18 cellular contexts compared by ENCODE assay signal in the genomic region with DNA sequence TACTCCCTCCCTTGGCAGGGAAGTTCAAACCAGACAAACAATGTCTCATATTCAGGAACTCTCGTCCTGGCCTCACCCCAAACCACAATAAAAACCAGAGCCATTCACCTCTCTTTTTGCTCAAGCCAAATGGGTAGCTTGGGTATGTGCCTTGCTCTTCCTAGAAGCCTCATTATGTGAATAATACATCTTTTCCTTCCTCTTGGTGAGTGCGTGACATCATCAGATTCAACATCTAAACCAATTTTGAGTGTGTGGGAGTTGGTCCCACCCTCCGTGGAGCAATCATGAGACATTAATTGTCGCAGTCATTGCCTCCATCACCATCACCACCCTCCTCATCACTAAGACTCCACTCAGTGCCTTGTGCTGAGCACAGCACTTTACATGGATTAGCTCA.
DNase-seq lines count a peak whose midpoint lies in the region; ATAC-seq and TF ChIP-seq lines count a peak whose summit lies in the region.
"Had no signal": no experiment of that assay in that cellular context is flagged by ENCODE, and none has a peak within 500 bp of the region (broad histone marks: within the 10 kb centered on the region; RNA-seq: fewer than 3 reads in every experiment).

No MANE protein-coding gene starts in this region.

- peak overlapping the region; percentile 1 for H3K4me3 Mint-ChIP-seq in activated naive CD8-positive, alpha-beta T cell treated with anti-CD3 and anti-CD28 coated beads, Interleukin-2, amount 10 ng/mL, durations not matched to agents 7 days and 5 days
- H3K4me3 Mint-ChIP-seq in activated naive CD8-positive, alpha-beta T cell treated with anti-CD3 and anti-CD28 coated beads for 36 hours, result no peak overlapping the region
- H3K4me3 Mint-ChIP-seq: activated naive CD4-positive, alpha-beta T cell treated with anti-CD3 and anti-CD28 coated beads for 36 hours; B cell had no signal

- no peak overlapping the region for H3K4me3 ChIP-seq in MG63
- H3K4me3 ChIP-seq in mammary epithelial cell (replicated peaks in 1 of 3; ENCODE audit: insufficient read depth in 1 of 3, low read depth in 2 of 3, low read length in 3 of 3), result no peak overlapping the region
- H3K4me3 ChIP-seq: lung, prostate gland had no signal

- peaks cover 2% of the 10 kb centered on the region for H3K27me3 Mint-ChIP-seq in activated naive CD8-positive, alpha-beta T cell treated with anti-CD3 and anti-CD28 coated beads, Interleukin-2, amount 10 ng/mL, durations not matched to agents 7 days and 5 days
- peaks cover 14% of the 10 kb centered on the region for H3K27me3 Mint-ChIP-seq in activated naive CD8-positive, alpha-beta T cell treated with anti-CD3 and anti-CD28 coated beads for 36 hours

- TF ChIP-seq CTCF in mammary epithelial cell (conservative IDR thresholded peaks at IDR 0.05 in 1 of 2, IDR thresholded peaks at IDR 0.05 in 1 of 2; ENCODE audit: extremely low read depth in 1 of 2, insufficient read depth in 1 of 2, low read depth in 1 of 2, low read length in 2 of 2), result no peak

- in situ Hi-C loops in mammary epithelial cell (cut with MboI; ENCODE audit: low sequenced_read_pairs in 2 of 2), result loop anchor here (25.0 kb wide), 2 partner anchors 482 to 993 kb away; a partner anchor contains a TSS

- H3K36me3 ChIP-seq in MG63 (no peaks in the 10 kb centered on the region), mammary epithelial cell (ENCODE audit: insufficient read depth, low read length) (no peaks in the 10 kb centered on the region)
- H3K36me3 ChIP-seq: prostate gland had no signal

- H3K9me3 ChIP-seq in MG63 (peaks cover 4% of the 10 kb centered on the region; the same call in 1 of the 2 replicates), mammary epithelial cell (replicated peaks; ENCODE audit: insufficient read depth, low read length) (peaks cover 44% of the 10 kb centered on the region)
- H3K9me3 ChIP-seq: prostate gland had no signal

- 0% methylated on average over 4 of the region's 4 CpGs for WGBS in mammary epithelial cell (ENCODE audit: low coverage, missing lambda C conversion rate)

- H3K27ac Mint-ChIP-seq in activated naive CD8-positive, alpha-beta T cell treated with anti-CD3 and anti-CD28 coated beads, Interleukin-2, amount 10 ng/mL, durations not matched to agents 7 days and 5 days, result no peak overlapping the region
- no peak overlapping the region for H3K27ac Mint-ChIP-seq in activated naive CD8-positive, alpha-beta T cell treated with anti-CD3 and anti-CD28 coated beads for 36 hours
- H3K27ac Mint-ChIP-seq: activated naive CD4-positive, alpha-beta T cell treated with anti-CD3 and anti-CD28 coated beads for 36 hours; B cell had no signal

- H4K20me1 ChIP-seq in mammary epithelial cell (ENCODE audit: insufficient read depth, low read length), result no peaks in the 10 kb centered on the region

- no peak for ATAC-seq in activated naive CD8-positive, alpha-beta T cell treated with anti-CD3 and anti-CD28 coated beads, Interleukin-2, amount 10 ng/mL, durations not matched to agents 7 days and 5 days (ENCODE audit: low read depth)
- peak; percentile 68 for ATAC-seq in stimulated activated naive CD8-positive, alpha-beta T cell treated with anti-CD3 and anti-CD28 coated beads, Interleukin-15, Interleukin-2, amounts not matched to agents 100 U/mL and 50 U/mL, for 24 hours
- no peak for ATAC-seq in GM19455 (IDR thresholded peaks at IDR 0.05; ENCODE audit: unreplicated experiment)
- ATAC-seq: foreskin keratinocyte; naive thymus-derived CD4-positive, alpha-beta T cell had no signal

- peaks cover 20% of the 10 kb centered on the region for H3K9me3 Mint-ChIP-seq in activated naive CD8-positive, alpha-beta T cell treated with anti-CD3 and anti-CD28 coated beads, Interleukin-2, amount 10 ng/mL, durations not matched to agents 7 days and 5 days
- peaks cover 15% of the 10 kb centered on the region for H3K9me3 Mint-ChIP-seq in activated naive CD8-positive, alpha-beta T cell treated with anti-CD3 and anti-CD28 coated beads for 36 hours

- no peaks in the 10 kb centered on the region for H3K79me2 ChIP-seq in mammary epithelial cell (ENCODE audit: insufficient read depth, low read length)

- no peak overlapping the region for H3K4me2 ChIP-seq in mammary epithelial cell (ENCODE audit: insufficient read depth, low read depth, low read length)

- no peak overlapping the region for H3K9ac ChIP-seq in mammary epithelial cell (ENCODE audit: insufficient read depth, low read length)

- peaks cover 9% of the 10 kb centered on the region for H3K4me1 Mint-ChIP-seq in activated naive CD8-positive, alpha-beta T cell treated with anti-CD3 and anti-CD28 coated beads, Interleukin-2, amount 10 ng/mL, durations not matched to agents 7 days and 5 days
- H3K4me1 Mint-ChIP-seq in activated naive CD8-positive, alpha-beta T cell treated with anti-CD3 and anti-CD28 coated beads for 36 hours, result no peaks in the 10 kb centered on the region
- H3K4me1 Mint-ChIP-seq: B cell had no signal

- CTCF ChIA-PET in mammary epithelial cell (lab: Charles Lee; ENCODE audit: low non-redundant PET), result no interaction called here

- H3K36me3 Mint-ChIP-seq in activated naive CD8-positive, alpha-beta T cell treated with anti-CD3 and anti-CD28 coated beads, Interleukin-2, amount 10 ng/mL, durations not matched to agents 7 days and 5 days, result peaks cover 4% of the 10 kb centered on the region
- H3K36me3 Mint-ChIP-seq in activated naive CD8-positive, alpha-beta T cell treated with anti-CD3 and anti-CD28 coated beads for 36 hours, result peaks cover 1% of the 10 kb centered on the region

- intact Hi-C loops in mammary epithelial cell (cut with micrococcal nuclease), result no loop called here

- no peak for DNase-seq in activated naive CD8-positive, alpha-beta T cell treated with anti-CD3 and anti-CD28 coated beads, Interleukin-2, amount 10 ng/mL, durations not matched to agents 7 days and 5 days
- no peak for DNase-seq in activated naive CD8-positive, alpha-beta T cell treated with anti-CD3 and anti-CD28 coated beads for 36 hours
- peak; percentile 50 for DNase-seq in MG63
- DNase-seq in mammary epithelial cell, result peak; percentile 90
- no peak for DNase-seq in stimulated activated naive CD8-positive, alpha-beta T cell treated with anti-CD3 and anti-CD28 coated beads, Interleukin-15, Interleukin-2, amounts not matched to agents 100 U/mL and 50 U/mL, for 24 hours
- DNase-seq in NCI-H2081 treated with DMSO at 0.1 percent for 48 hours (lab: John Stamatoyannopoulos, UW), result no peak
- DNase-seq in activated CD8-positive, alpha-beta memory T cell treated with anti-CD3 and anti-CD28 coated beads, Interleukin-2, amount 50 U/mL, for 48 hours, result no peak
- DNase-seq: activated naive CD4-positive, alpha-beta T cell treated with anti-CD3 and anti-CD28 coated beads for 36 hours; central memory CD4-positive, alpha-beta T cell; effector memory CD4-positive, alpha-beta T cell; foreskin keratinocyte; naive thymus-derived CD4-positive, alpha-beta T cell; NCI-H1694; SIG-M5 had no signal

- no TSS peak for BruUV-seq in mammary epithelial cell (replicated peaks; lab: Mats Ljungman, UMichigan)

- no peak overlapping the region for H2AFZ ChIP-seq in mammary epithelial cell (ENCODE audit: low read depth, low read length)

- no peaks in the 10 kb centered on the region for H3K27me3 ChIP-seq in MG63
- peaks cover 3% of the 10 kb centered on the region for H3K27me3 ChIP-seq in mammary epithelial cell (ENCODE audit: insufficient read depth, low read length)
- H3K27me3 ChIP-seq: foreskin keratinocyte had no signal

- dilution Hi-C loops in mammary epithelial cell (cut with HindIII; ENCODE audit: low sequenced_read_pairs), result loop anchor here (25.0 kb wide), 1 partner anchor 482 kb away; a partner anchor contains a TSS

- POLR2A ChIA-PET in activated naive CD8-positive, alpha-beta T cell treated with anti-CD3 and anti-CD28 coated beads, Interleukin-2, amount 10 ng/mL, durations not matched to agents 7 days and 5 days (lab: Charles Lee), result no interaction called here

- H3K4me1 ChIP-seq in mammary epithelial cell (ENCODE audit: insufficient read depth, low read length), result peaks cover 7% of the 10 kb centered on the region
- H3K4me1 ChIP-seq: foreskin keratinocyte, prostate gland had no signal

- H3K27ac ChIP-seq in mammary epithelial cell (ENCODE audit: insufficient read depth, low read depth, low read length), result no peak overlapping the region
- H3K27ac ChIP-seq: foreskin keratinocyte, prostate gland had no signal

Comparison
In these comparisons a context has a peak if more than half of its experiments do, and no peak if none do; other contexts are left out.
1. DNase-seq: peak in MG63 (single experiment) and mammary epithelial cell (single experiment); none in activated naive CD8-positive, alpha-beta T cell treated with anti-CD3 and anti-CD28 coated beads, Interleukin-2, amount 10 ng/mL, durations not matched to agents 7 days and 5 days (single experiment), activated naive CD8-positive, alpha-beta T cell treated with anti-CD3 and anti-CD28 coated beads for 36 hours (single experiment), stimulated activated naive CD8-positive, alpha-beta T cell treated with anti-CD3 and anti-CD28 coated beads, Interleukin-15, Interleukin-2, amounts not matched to agents 100 U/mL and 50 U/mL, for 24 hours (single experiment), NCI-H2081 treated with DMSO at 0.1 percent for 48 hours (single experiment) and activated CD8-positive, alpha-beta memory T cell treated with anti-CD3 and anti-CD28 coated beads, Interleukin-2, amount 50 U/mL, for 48 hours (single experiment).